ENCODE assay signal across 8 cellular contexts in the genomic region with DNA sequence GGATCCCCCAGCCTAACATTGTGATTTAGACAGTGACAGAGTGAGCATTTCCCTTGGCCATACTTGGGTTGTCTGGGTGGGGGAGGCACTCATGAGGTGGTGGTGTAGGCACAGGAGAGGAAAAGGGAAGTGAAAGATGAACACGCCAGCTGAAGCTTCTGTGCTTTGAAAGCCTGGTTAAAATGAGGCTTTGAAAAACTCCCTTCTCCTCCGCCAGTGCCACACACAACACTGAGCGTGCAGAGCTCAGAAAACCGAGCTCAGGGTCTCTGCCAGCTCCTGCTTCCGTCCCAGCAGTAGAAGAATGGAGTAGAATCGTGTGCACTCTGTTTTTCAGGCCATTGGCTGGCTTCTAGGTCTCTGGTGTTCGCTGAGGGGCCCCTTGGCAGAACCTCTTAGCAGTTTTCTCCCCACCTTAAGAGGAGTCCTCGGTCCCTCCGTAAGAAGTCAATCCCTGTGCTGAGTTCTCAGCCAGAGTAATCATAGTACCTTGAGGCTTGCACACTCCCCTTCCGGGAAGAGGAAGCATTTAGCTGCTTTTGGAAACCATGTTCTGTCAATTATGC. TPM values are rescaled to one million over a fixed set of nuclear protein-coding genes. Genes with fewer than 3 reads are reported as not detected.
DNase-seq lines count a peak whose midpoint lies in the region; ATAC-seq, FAIRE-seq and TF ChIP-seq lines count a peak whose summit lies in the region.

No MANE protein-coding gene starts in this region.

- H3K27me3 ChIP-seq in lower lobe of right lung (ENCODE audit: low read depth) (no peaks in the 10 kb centered on the region), tibial nerve (no peaks in the 10 kb centered on the region), HAP-1 (ENCODE audit: low read depth) (no peaks in the 10 kb centered on the region), small intestine (ENCODE audit: control insufficient read depth in 2 of 2, insufficient read depth in 2 of 2, low read length in 2 of 2) (no peaks in the 10 kb centered on the region)

- H3K27me3 Mint-ChIP-seq in activated T-cell treated with anti-CD3 and anti-CD28 coated beads, Interleukin-2, amount 50 U/mL, for 4 hours (ENCODE audit: low read depth), result no peaks in the 10 kb centered on the region

- FAIRE-seq in small intestine (lab: Jason Lieb, UNC), result no peak

- peaks cover 6% of the 10 kb centered on the region for H3K36me3 Mint-ChIP-seq in activated T-cell treated with anti-CD3 and anti-CD28 coated beads, Interleukin-2, amount 50 U/mL, for 4 hours (ENCODE audit: insufficient read depth)

- no peak for TF ChIP-seq POLR2A in tibial nerve (IDR thresholded peaks at IDR 0.05)

- H3K4me1 ChIP-seq in lower lobe of right lung (peaks cover 67% of the 10 kb centered on the region), tibial nerve (peaks cover 0 to 71% (median 30%) of the 10 kb centered on the region in 4 donors), HAP-1 (no peaks in the 10 kb centered on the region), small intestine (ENCODE audit: control insufficient read depth in 2 of 2, insufficient read depth in 1 of 2, low read depth in 1 of 2, low read length in 1 of 2) (peaks cover 0 to 3% of the 10 kb centered on the region in 2 donors)

- 54 to 60% methylated on average over 10 of the region's 10 CpGs for WGBS in tibial nerve, 2 donors
- WGBS in small intestine, 3 donors, result 53 to 78% (median 60%) methylated on average over 10 of the region's 10 CpGs

- in situ Hi-C loops in HAP-1 (cut with MboI; ENCODE audit: low sequenced_read_pairs), result no loop called here

- intact Hi-C loops in lower lobe of right lung (cut with DNase I), result no loop called here

- H3K36me3 ChIP-seq in lower lobe of right lung, result no peaks in the 10 kb centered on the region
- peaks cover 0 to 7% (median 0%) of the 10 kb centered on the region in 3 donors for H3K36me3 ChIP-seq in tibial nerve
- H3K36me3 ChIP-seq in HAP-1 (replicated peaks), result no peaks in the 10 kb centered on the region; the same call in 1 of the 2 replicates
- H3K36me3 ChIP-seq in small intestine (ENCODE audit: control insufficient read depth in 2 of 2, insufficient read depth in 2 of 2, low read length in 2 of 2), result no peaks in the 10 kb centered on the region

- DNase-seq in GF-D8 (lab: John Stamatoyannopoulos, UW) (peak; percentile 55), lower lobe of right lung (peak; percentile 56), tibial nerve (ENCODE audit: low spot score in 2 of 2) (no peak), HAP-1 (ENCODE audit: low spot score in 2 of 2) (no peak), small intestine (no peak)
- DNase-seq in activated T-cell treated with anti-CD3 and anti-CD28 coated beads, Interleukin-2, amount 50 U/mL, for 4 hours, result peak; percentile 10

- H3K4me3 Mint-ChIP-seq in activated T-cell treated with anti-CD3 and anti-CD28 coated beads, Interleukin-2, amount 50 U/mL, for 4 hours, result peak overlapping the region; percentile 79

- peak overlapping the region; percentile 55 for H3K27ac ChIP-seq in lower lobe of right lung
- peak overlapping the region in 3 of 4 donors; percentile 59 to 64 (median 62) for H3K27ac ChIP-seq in tibial nerve
- H3K27ac ChIP-seq in small intestine (ENCODE audit: low read depth in 1 of 2, low read length in 1 of 2), result peak overlapping the region in 1 of 2 donors; percentile 81

- no peak for TF ChIP-seq CTCF in lower lobe of right lung (IDR thresholded peaks at IDR 0.05)
- no peak for TF ChIP-seq CTCF in tibial nerve (IDR thresholded peaks at IDR 0.05)

- H3K9me3 ChIP-seq in lower lobe of right lung (no peaks in the 10 kb centered on the region), tibial nerve (no peaks in the 10 kb centered on the region), HAP-1 (no peaks in the 10 kb centered on the region), small intestine (ENCODE audit: control insufficient read depth, low read depth) (no peaks in the 10 kb centered on the region)

- H3K9me3 Mint-ChIP-seq in activated T-cell treated with anti-CD3 and anti-CD28 coated beads, Interleukin-2, amount 50 U/mL, for 4 hours, result no peaks in the 10 kb centered on the region

- peaks cover 38% of the 10 kb centered on the region for H3K4me1 Mint-ChIP-seq in activated T-cell treated with anti-CD3 and anti-CD28 coated beads, Interleukin-2, amount 50 U/mL, for 4 hours (ENCODE audit: low read depth)

- H3K4me3 ChIP-seq in lower lobe of right lung (peak overlapping the region; percentile 19), tibial nerve (peak overlapping the region in 1 of 4 donors; percentile 9), HAP-1 (no peak overlapping the region), small intestine (ENCODE audit: low read depth in 1 of 2, low read length in 2 of 2) (no peak overlapping the region)

- TF ChIP-seq EP300 in tibial nerve (IDR thresholded peaks at IDR 0.05), result peak in 1 of 2 donors; percentile 15

- peak; percentile 90 for ATAC-seq in GM21367 (IDR thresholded peaks at IDR 0.05; ENCODE audit: unreplicated experiment)
- peak; percentile 90 for ATAC-seq in HG03571 (IDR thresholded peaks at IDR 0.05; ENCODE audit: unreplicated experiment)
- peak; percentile 91 for ATAC-seq in activated T-cell treated with anti-CD3 and anti-CD28 coated beads, Interleukin-2, amount 50 U/mL, for 4 hours
- ATAC-seq in lower lobe of right lung, result peak; percentile 55 to 75

RNA-seq across cellular contexts. Expression of a gene that starts 12.9 kb away (rescaled TPM):
- 10 to 100 TPM; 58.1 to 67.5 (median 62.1) TPM for total RNA-seq in activated T-cell treated with anti-CD3 and anti-CD28 coated beads, Interleukin-2, amount 50 U/mL, for 4 hours
- total RNA-seq in lower lobe of right lung, result 80.4 TPM
- total RNA-seq in tibial nerve, result 10 to 100 TPM; 54.0 to 80.4 (median 57.1) TPM
- polyA plus RNA-seq in small intestine, result 10 to 100 TPM; 18.6 to 29.0 (median 23.2) TPM

RNA-seq across cellular contexts. Expression of a gene that starts 39.0 kb away (rescaled TPM):
- total RNA-seq in activated T-cell treated with anti-CD3 and anti-CD28 coated beads, Interleukin-2, amount 50 U/mL, for 4 hours, result 1 to 10 TPM; 1.1 to 2.8 (median 1.4) TPM
- total RNA-seq in lower lobe of right lung, result 3.5 TPM
- 10 to 100 TPM in 1 of 4 donors, 1 to 10 TPM in 3; 2.8 to 23.7 (median 3.3) TPM for total RNA-seq in tibial nerve
- 10 to 100 TPM; 10.4 to 51.2 (median 39.2) TPM for polyA plus RNA-seq in small intestine

RNA-seq across cellular contexts. Expression of a gene that starts 45.3 kb away (rescaled TPM):
- total RNA-seq in activated T-cell treated with anti-CD3 and anti-CD28 coated beads, Interleukin-2, amount 50 U/mL, for 4 hours, result not detected
- total RNA-seq in lower lobe of right lung (not detected), tibial nerve (not detected)
- 10 to 100 TPM; 27.0 to 61.3 (median 45.9) TPM for polyA plus RNA-seq in small intestine

Comparison
In these comparisons a context has a peak if more than half of its experiments do, and no peak if none do; other contexts are left out.
1. DNase-seq: peak in GF-D8 (single experiment), activated T-cell treated with anti-CD3 and anti-CD28 coated beads, Interleukin-2, amount 50 U/mL, for 4 hours (single experiment) and lower lobe of right lung (single experiment); none in tibial nerve (0 of 2), HAP-1 (0 of 2) and small intestine (single experiment).
2. Peak in every context shown above with its lines, with median percentiles within 50 percentile points of each other: ATAC-seq.